In the genomic region with DNA sequence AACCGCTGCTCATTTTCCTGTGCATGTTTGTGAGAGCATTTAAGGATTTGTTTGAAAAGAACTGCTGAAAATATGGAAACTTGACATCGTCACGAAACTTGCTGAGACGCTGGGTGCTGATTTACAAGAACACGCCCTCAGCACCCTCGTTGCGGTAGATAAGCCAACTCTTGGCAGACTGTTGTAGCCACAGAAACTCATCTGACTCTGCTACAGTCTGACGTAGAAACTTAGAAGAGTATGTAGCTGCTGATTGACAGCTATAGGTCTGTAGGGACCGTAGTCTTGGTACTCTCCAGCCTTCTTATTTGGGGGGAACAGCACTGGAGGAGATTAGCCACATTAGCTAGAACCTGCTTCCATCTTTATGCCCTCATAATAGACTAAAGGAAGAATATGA, we compare ENCODE assay signal across 1 cellular context.
TF ChIP-seq lines count a peak whose summit lies in the region.

No MANE protein-coding gene starts in this region.

TF ChIP-seq in K562, 482 proteins besides CTCF, POLR2A, EP300 and RAD21:
- TF ChIP-seq, protein P1, sequence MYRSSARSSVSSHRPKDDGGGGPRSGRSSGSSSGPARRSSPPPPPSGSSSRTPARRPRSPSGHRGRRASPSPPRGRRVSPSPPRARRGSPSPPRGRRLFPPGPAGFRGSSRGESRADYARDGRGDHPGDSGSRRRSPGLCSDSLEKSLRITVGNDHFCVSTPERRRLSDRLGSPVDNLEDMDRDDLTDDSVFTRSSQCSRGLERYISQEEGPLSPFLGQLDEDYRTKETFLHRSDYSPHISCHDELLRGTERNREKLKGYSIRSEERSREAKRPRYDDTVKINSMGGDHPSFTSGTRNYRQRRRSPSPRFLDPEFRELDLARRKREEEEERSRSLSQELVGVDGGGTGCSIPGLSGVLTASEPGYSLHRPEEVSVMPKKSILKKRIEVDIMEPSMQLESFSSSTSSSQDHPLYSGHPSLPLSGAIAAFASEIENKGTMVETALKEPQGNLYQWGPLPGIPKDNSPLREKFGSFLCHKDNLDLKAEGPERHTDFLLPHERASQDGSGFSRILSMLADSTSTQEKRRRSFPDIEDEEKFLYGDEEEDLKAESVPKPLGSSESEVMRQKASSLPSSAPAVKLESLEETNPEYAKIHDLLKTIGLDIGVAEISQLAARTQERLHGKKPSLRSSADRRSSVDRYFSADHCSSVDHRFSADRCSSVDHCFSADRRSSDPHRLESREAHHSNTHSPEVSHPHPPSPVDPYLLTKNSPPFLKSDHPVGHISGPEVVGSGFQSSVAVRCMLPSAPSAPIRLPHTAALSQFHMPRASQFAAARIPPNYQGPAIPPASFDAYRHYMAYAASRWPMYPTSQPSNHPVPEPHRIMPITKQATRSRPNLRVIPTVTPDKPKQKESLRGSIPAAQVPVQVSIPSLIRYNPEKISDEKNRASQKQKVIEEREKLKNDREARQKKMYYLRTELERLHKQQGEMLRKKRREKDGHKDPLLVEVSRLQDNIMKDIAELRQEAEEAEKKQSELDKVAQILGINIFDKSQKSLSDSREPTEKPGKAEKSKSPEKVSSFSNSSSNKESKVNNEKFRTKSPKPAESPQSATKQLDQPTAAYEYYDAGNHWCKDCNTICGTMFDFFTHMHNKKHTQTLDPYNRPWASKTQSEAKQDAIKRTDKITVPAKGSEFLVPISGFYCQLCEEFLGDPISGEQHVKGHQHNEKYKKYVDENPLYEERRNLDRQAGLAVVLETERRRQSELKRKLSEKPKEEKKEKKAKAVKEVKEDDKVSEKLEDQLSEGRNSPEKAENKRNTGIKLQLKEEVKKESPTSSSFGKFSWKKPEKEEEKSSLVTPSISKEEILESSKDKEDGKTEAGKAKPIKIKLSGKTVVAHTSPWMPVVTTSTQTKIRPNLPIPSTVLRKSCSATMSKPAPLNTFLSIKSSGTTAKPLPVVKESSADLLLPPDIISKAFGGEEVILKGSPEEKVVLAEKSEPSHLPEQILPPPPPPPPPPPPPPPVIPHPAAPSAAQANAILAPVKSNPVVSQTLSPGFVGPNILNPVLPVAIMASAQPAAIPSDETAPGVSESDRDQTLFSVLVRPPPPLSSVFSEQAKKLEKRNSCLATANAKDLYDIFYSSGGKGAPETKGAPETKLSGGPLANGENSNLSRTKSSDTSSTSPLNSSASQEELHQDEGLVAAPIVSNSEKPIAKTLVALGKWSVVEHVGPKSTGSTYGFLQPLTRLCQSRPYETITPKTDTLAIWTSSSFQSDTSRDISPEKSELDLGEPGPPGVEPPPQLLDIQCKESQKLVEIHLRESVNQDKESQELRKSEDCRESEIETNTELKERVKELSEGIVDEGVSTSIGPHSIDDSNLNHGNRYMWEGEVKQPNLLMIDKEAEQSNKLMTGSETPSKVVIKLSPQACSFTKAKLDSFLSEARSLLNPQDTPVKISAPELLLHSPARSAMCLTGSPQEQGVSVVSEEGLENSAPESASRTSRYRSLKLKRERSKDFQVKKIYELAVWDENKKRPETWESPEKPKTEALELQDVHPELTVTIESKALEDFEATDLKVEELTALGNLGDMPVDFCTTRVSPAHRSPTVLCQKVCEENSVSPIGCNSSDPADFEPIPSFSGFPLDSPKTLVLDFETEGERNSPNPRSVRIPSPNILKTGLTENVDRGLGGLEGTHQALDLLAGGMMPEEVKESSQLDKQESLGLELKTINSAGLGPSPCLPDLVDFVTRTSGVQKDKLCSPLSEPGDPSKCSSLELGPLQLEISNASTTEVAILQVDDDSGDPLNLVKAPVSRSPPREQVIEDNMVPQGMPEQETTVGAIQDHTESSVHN (IDR thresholded peaks at IDR 0.05; ENCODE audit: borderline replicate concordance in 1 of 2, low read depth in 1 of 2), result no peak
- no peak for TF ChIP-seq EWSR1 (IDR thresholded peaks at IDR 0.05; ENCODE audit: borderline replicate concordance, low read depth, partially characterized antibody)
- TF ChIP-seq ZNF121 (CRISPR knock-in tag; conservative IDR thresholded peaks at IDR 0.05), result no peak
- TF ChIP-seq AFF1 (IDR thresholded peaks at IDR 0.05; ENCODE audit: low read depth in 1 of 2, partially characterized antibody in 2 of 2), result no peak
- TF ChIP-seq, protein P2, sequence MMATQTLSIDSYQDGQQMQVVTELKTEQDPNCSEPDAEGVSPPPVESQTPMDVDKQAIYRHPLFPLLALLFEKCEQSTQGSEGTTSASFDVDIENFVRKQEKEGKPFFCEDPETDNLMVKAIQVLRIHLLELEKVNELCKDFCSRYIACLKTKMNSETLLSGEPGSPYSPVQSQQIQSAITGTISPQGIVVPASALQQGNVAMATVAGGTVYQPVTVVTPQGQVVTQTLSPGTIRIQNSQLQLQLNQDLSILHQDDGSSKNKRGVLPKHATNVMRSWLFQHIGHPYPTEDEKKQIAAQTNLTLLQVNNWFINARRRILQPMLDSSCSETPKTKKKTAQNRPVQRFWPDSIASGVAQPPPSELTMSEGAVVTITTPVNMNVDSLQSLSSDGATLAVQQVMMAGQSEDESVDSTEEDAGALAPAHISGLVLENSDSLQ (IDR thresholded peaks at IDR 0.05), result peak; percentile 73
- no peak for TF ChIP-seq BRF1 (IDR thresholded peaks at IDR 0.05; ENCODE audit: borderline replicate concordance, extremely low read depth, insufficient read length)
- TF ChIP-seq, protein P3, sequence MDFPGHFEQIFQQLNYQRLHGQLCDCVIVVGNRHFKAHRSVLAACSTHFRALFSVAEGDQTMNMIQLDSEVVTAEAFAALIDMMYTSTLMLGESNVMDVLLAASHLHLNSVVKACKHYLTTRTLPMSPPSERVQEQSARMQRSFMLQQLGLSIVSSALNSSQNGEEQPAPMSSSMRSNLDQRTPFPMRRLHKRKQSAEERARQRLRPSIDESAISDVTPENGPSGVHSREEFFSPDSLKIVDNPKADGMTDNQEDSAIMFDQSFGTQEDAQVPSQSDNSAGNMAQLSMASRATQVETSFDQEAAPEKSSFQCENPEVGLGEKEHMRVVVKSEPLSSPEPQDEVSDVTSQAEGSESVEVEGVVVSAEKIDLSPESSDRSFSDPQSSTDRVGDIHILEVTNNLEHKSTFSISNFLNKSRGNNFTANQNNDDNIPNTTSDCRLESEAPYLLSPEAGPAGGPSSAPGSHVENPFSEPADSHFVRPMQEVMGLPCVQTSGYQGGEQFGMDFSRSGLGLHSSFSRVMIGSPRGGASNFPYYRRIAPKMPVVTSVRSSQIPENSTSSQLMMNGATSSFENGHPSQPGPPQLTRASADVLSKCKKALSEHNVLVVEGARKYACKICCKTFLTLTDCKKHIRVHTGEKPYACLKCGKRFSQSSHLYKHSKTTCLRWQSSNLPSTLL (IDR thresholded peaks at IDR 0.05), result no peak
- TF ChIP-seq ZNF766 (CRISPR knock-in tag; conservative IDR thresholded peaks at IDR 0.05), result peak; percentile 57; the same call in 1 of the 2 replicates
